In genomic region chr16:30528799-30529457, GRCh38 we compare ENCODE assay signal across 1 cellular context.
TF ChIP-seq lines count a peak whose summit lies in the region.

No MANE protein-coding gene starts in this region.

TF ChIP-seq in H1, 55 proteins besides CTCF, POLR2A, EP300 and RAD21:
- TF ChIP-seq SUZ12 (IDR thresholded peaks at IDR 0.05; ENCODE audit: low read length): no peak
- no peak for TF ChIP-seq BACH1 (IDR thresholded peaks at IDR 0.05; ENCODE audit: low read length)
- TF ChIP-seq SAP30 (IDR thresholded peaks at IDR 0.05; ENCODE audit: insufficient read depth, insufficient replicate concordance, low read length): no peak
- no peak for TF ChIP-seq ZNF274 (IDR thresholded peaks at IDR 0.05; ENCODE audit: borderline replicate concordance, extremely low read depth, low read length)
- TF ChIP-seq CHD1 (IDR thresholded peaks at IDR 0.05; ENCODE audit: low read depth, low read length): no peak
- TF ChIP-seq POU5F1 (IDR thresholded peaks at IDR 0.05; ENCODE audit: low read depth, low read length): no peak
- no peak for TF ChIP-seq RNF2 (IDR thresholded peaks at IDR 0.05; ENCODE audit: borderline replicate concordance, low read depth, low read length, missing control alignments, poor library complexity, severe bottlenecking)
- no peak for TF ChIP-seq CBX5 (IDR thresholded peaks at IDR 0.05; ENCODE audit: low read depth, low read length)
- TF ChIP-seq JUN (IDR thresholded peaks at IDR 0.05; ENCODE audit: low read depth, low read length): no peak
- no peak for TF ChIP-seq ASH2L (IDR thresholded peaks at IDR 0.05; ENCODE audit: low read length)
- TF ChIP-seq GABPA (IDR thresholded peaks at IDR 0.05; ENCODE audit: borderline replicate concordance, insufficient read depth, low read length): no peak
TF ChIP-seq in H1: peak in this region for 0.
